In the genomic region with DNA sequence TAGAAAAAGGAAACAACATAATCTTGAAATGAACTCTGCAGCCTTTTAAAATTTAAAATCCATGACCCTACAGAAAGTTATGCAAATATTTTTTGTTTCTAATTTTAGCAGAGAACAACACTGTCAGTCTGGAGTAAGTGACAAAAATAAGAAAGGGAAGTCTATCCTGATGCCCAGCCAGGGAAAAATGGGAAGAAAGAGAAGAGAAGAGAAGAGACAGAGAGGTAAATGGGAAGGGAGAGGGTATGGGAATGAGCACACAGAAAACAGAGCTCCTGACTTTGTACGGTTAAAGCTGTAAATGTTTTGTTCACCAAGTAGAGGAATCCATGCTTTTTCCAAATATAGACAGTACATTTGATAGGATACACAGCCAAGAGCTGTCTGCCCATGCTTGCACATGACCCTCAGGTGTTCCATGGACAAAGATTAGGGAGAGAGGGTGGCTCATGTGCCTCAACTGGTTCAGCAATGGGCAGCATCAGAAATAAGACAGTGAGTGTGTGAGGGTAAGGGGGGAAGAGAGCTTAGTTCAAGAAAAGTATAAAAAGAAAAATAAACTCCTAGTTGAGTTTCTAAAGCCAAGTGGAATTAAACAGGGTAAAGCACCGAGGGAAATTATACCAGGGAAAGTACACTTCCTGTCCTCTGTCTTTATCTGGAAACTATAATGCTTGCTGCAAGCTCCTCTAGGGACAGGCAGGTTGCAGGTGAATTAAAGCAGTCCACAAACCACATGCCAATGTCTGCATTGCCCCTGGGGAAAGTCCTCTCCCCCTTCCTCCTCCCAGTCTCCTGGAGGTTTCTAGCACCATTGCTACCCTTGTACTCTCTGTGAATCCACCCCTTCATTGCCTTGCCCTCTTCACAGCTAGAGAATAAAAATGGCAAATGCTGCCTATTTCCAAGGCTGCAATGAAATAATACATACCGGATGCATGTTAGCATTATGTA, we compare ENCODE assay signal across 12 cellular contexts. TPM values are rescaled to one million over a fixed set of nuclear protein-coding genes. Genes with fewer than 3 reads are reported as not detected.
DNase-seq lines count a peak whose midpoint lies in the region; ATAC-seq, FAIRE-seq and TF ChIP-seq lines count a peak whose summit lies in the region.
"Had no signal": no experiment of that assay in that cellular context is flagged by ENCODE, and none has a peak within 500 bp of the region (broad histone marks: within the 10 kb centered on the region; RNA-seq: fewer than 3 reads in every experiment).

No MANE protein-coding gene starts in this region.

- WGBS in mesodermal cell (ENCODE audit: insufficient coverage in 2 of 2), 2 experiments, result 100% methylated on average over 1 to 2 of the region's 3 CpGs

- no peak for TF ChIP-seq CTCF in astrocyte (IDR thresholded peaks at IDR 0.05; ENCODE audit: insufficient read depth, low read depth, low read length)
- no peak for TF ChIP-seq CTCF in uterus (IDR thresholded peaks at IDR 0.05)
- TF ChIP-seq CTCF in GM23338 (conservative IDR thresholded peaks at IDR 0.05; ENCODE audit: low read depth in 2 of 2), result no peak

- no peaks in the 10 kb centered on the region for H3K9me3 Mint-ChIP-seq in activated naive CD8-positive, alpha-beta T cell (ENCODE audit: low read depth)
- H3K9me3 Mint-ChIP-seq in activated naive CD8-positive, alpha-beta T cell treated with anti-CD3 and anti-CD28 coated beads for 36 hours, result no peaks in the 10 kb centered on the region
- H3K9me3 Mint-ChIP-seq in astrocyte (ENCODE audit: unreplicated experiment), result no peaks in the 10 kb centered on the region
- H3K9me3 Mint-ChIP-seq in GM23338, result no peaks in the 10 kb centered on the region

- no peaks in the 10 kb centered on the region for H3F3A ChIP-seq in GM23338 (replicated peaks; ENCODE audit: low read depth)

- H3K9me2 ChIP-seq in GM23338 (ENCODE audit: insufficient read depth), result no peaks in the 10 kb centered on the region

- no peak overlapping the region for H3K27ac ChIP-seq in astrocyte (ENCODE audit: low read depth, low read length)
- H3K27ac ChIP-seq in mesodermal cell (ENCODE audit: low read depth, low read length, severe bottlenecking), result peak overlapping the region; percentile 26
- peak overlapping the region; percentile 59 to 75 for H3K27ac ChIP-seq in uterus
- H3K27ac ChIP-seq in GM23338 (ENCODE audit: low read depth), result no peak overlapping the region

- FAIRE-seq in astrocyte (lab: Jason Lieb, UNC), result no peak

- no peaks in the 10 kb centered on the region for H3K27me3 Mint-ChIP-seq in activated naive CD8-positive, alpha-beta T cell
- H3K27me3 Mint-ChIP-seq in activated naive CD8-positive, alpha-beta T cell treated with anti-CD3 and anti-CD28 coated beads for 36 hours, result no peaks in the 10 kb centered on the region
- H3K27me3 Mint-ChIP-seq in astrocyte (ENCODE audit: low read depth, unreplicated experiment), result no peaks in the 10 kb centered on the region
- no peaks in the 10 kb centered on the region for H3K27me3 Mint-ChIP-seq in GM23338 (ENCODE audit: insufficient read depth, low read depth, poor library complexity)

- H2AFZ ChIP-seq in astrocyte (ENCODE audit: low read depth, low read length), result no peak overlapping the region
- no peak overlapping the region for H2AFZ ChIP-seq in GM23338

- H3K36me3 ChIP-seq in astrocyte (ENCODE audit: insufficient read depth, low read length), result no peaks in the 10 kb centered on the region
- H3K36me3 ChIP-seq in mesodermal cell (ENCODE audit: control insufficient read depth, insufficient read depth, low read length), result no peaks in the 10 kb centered on the region
- no peaks in the 10 kb centered on the region for H3K36me3 ChIP-seq in uterus
- H3K36me3 ChIP-seq in GM23338 (ENCODE audit: insufficient read depth), result no peaks in the 10 kb centered on the region

- peaks cover 19% of the 10 kb centered on the region for H4K20me1 ChIP-seq in astrocyte (ENCODE audit: insufficient read depth, low read length)
- H4K20me1 ChIP-seq in GM23338 (replicated peaks; ENCODE audit: insufficient read depth), result no peaks in the 10 kb centered on the region

- no peak for DNase-seq in activated naive CD8-positive, alpha-beta T cell treated with anti-CD3 and anti-CD28 coated beads for 36 hours
- no peak for DNase-seq in astrocyte (ENCODE audit: low read depth)
- no peak for DNase-seq in uterus
- DNase-seq in pons (ENCODE audit: low spot score), result no peak
- no peak for DNase-seq in GM23338 (ENCODE audit: low spot score)
- DNase-seq: activated CD8-positive, alpha-beta memory T cell treated with anti-CD3 and anti-CD28 coated beads, Interleukin-2, amount 50 U/mL, for 4 hours; DMS 273 treated with DMSO at 0.1 percent for 48 hours; GOT3; NCI-H1105 treated with DMSO at 0.1 percent for 48 hours had no signal

- peak overlapping the region; percentile 18 for H3K27ac Mint-ChIP-seq in activated naive CD8-positive, alpha-beta T cell
- H3K27ac Mint-ChIP-seq in activated naive CD8-positive, alpha-beta T cell treated with anti-CD3 and anti-CD28 coated beads for 36 hours, result no peak overlapping the region
- no peak overlapping the region for H3K27ac Mint-ChIP-seq in astrocyte (ENCODE audit: unreplicated experiment)
- no peak overlapping the region for H3K27ac Mint-ChIP-seq in GM23338

- H3K27me3 ChIP-seq in astrocyte (ENCODE audit: insufficient read depth, low read length) (no peaks in the 10 kb centered on the region), uterus (no peaks in the 10 kb centered on the region), GM23338 (ENCODE audit: insufficient read depth) (no peaks in the 10 kb centered on the region)

- H3K4me3 ChIP-seq in astrocyte (ENCODE audit: insufficient read depth, low read depth, low read length) (no peak overlapping the region), mesodermal cell (ENCODE audit: extremely low read depth, insufficient read depth, low read length, poor library complexity, severe bottlenecking) (no peak overlapping the region), uterus (peak overlapping the region in 1 of 2 donors; percentile 23), GM23338 (no peak overlapping the region)

- no peak overlapping the region for H3K9ac ChIP-seq in astrocyte (ENCODE audit: low read length)

- H3K4me1 Mint-ChIP-seq in activated naive CD8-positive, alpha-beta T cell (ENCODE audit: low read depth), result peaks cover 63% of the 10 kb centered on the region
- peaks cover 50% of the 10 kb centered on the region for H3K4me1 Mint-ChIP-seq in activated naive CD8-positive, alpha-beta T cell treated with anti-CD3 and anti-CD28 coated beads for 36 hours
- H3K4me1 Mint-ChIP-seq in astrocyte (ENCODE audit: low read depth, unreplicated experiment) (peaks cover 11% of the 10 kb centered on the region), GM23338 (peaks cover 13% of the 10 kb centered on the region)

- H3K79me2 ChIP-seq in astrocyte (ENCODE audit: insufficient read depth, low read length) (peaks cover 41% of the 10 kb centered on the region), GM23338 (replicated peaks; ENCODE audit: insufficient read depth) (no peaks in the 10 kb centered on the region)

- peak overlapping the region; percentile 51 for H3K4me3 Mint-ChIP-seq in activated naive CD8-positive, alpha-beta T cell
- H3K4me3 Mint-ChIP-seq in activated naive CD8-positive, alpha-beta T cell treated with anti-CD3 and anti-CD28 coated beads for 36 hours, result no peak overlapping the region
- H3K4me3 Mint-ChIP-seq in astrocyte (ENCODE audit: unreplicated experiment) (no peak overlapping the region), GM23338 (no peak overlapping the region)

- TF ChIP-seq POLR2A in uterus (IDR thresholded peaks at IDR 0.05), result no peak

- H3K9me3 ChIP-seq in astrocyte (ENCODE audit: insufficient read depth, low read depth, low read length) (no peaks in the 10 kb centered on the region), mesodermal cell (ENCODE audit: control insufficient read depth, low read length) (no peaks in the 10 kb centered on the region), uterus (no peaks in the 10 kb centered on the region)

- peaks cover under 1% of the 10 kb centered on the region for H3K36me3 Mint-ChIP-seq in activated naive CD8-positive, alpha-beta T cell
- peaks cover 4% of the 10 kb centered on the region for H3K36me3 Mint-ChIP-seq in activated naive CD8-positive, alpha-beta T cell treated with anti-CD3 and anti-CD28 coated beads for 36 hours
- no peaks in the 10 kb centered on the region for H3K36me3 Mint-ChIP-seq in astrocyte (ENCODE audit: low read depth, unreplicated experiment)
- no peaks in the 10 kb centered on the region for H3K36me3 Mint-ChIP-seq in GM23338 (ENCODE audit: low read depth)

- ATAC-seq in HG03469 (IDR thresholded peaks at IDR 0.05; ENCODE audit: unreplicated experiment) (no peak), GM23338 (no peak; the same call in 2 of the 3 replicates)

- H3K4me1 ChIP-seq in astrocyte (ENCODE audit: insufficient read depth, low read length), result peaks cover 4% of the 10 kb centered on the region
- H3K4me1 ChIP-seq in mesodermal cell (ENCODE audit: control insufficient read depth, insufficient read depth, low read length, poor library complexity, severe bottlenecking), result peaks cover 14% of the 10 kb centered on the region
- H3K4me1 ChIP-seq in uterus, result no peaks in the 10 kb centered on the region
- peaks cover 4% of the 10 kb centered on the region for H3K4me1 ChIP-seq in GM23338 (ENCODE audit: insufficient read depth)

- H3K4me2 ChIP-seq in astrocyte (ENCODE audit: low read length) (peak overlapping the region; percentile 63), GM23338 (no peak overlapping the region)

- intact Hi-C loops in uterus (cut with DNase I; ENCODE audit: low total_unique reads), result no loop called here

TF ChIP-seq in GM23338, 12 proteins besides CTCF, POLR2A, EP300 and RAD21 (continues in another document):
- TF ChIP-seq, protein P1, sequence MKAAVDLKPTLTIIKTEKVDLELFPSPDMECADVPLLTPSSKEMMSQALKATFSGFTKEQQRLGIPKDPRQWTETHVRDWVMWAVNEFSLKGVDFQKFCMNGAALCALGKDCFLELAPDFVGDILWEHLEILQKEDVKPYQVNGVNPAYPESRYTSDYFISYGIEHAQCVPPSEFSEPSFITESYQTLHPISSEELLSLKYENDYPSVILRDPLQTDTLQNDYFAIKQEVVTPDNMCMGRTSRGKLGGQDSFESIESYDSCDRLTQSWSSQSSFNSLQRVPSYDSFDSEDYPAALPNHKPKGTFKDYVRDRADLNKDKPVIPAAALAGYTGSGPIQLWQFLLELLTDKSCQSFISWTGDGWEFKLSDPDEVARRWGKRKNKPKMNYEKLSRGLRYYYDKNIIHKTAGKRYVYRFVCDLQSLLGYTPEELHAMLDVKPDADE (IDR thresholded peaks at IDR 0.05), result no peak
- no peak for TF ChIP-seq EZH2phosphoT487 (IDR thresholded peaks at IDR 0.05; ENCODE audit: unreplicated experiment)

RNA-seq across cellular contexts. Expression of gene MAP3K5, which starts 30.0 kb away (rescaled TPM):
- total RNA-seq in activated naive CD8-positive, alpha-beta T cell treated with anti-CD3 and anti-CD28 coated beads for 36 hours, result 1 to 10 TPM; 3.5 to 3.9 TPM
- total RNA-seq in astrocyte (1.7 TPM in 2 replicates), uterus (10 to 100 TPM in 2 of 4 donors, 1 to 10 TPM in 2; 9.5 to 67.1 (median 15.4) TPM)
- 1.9 TPM for polyA plus RNA-seq in mesodermal cell (2013, experiment 1 of 2)
- 1.6 TPM for polyA plus RNA-seq in mesodermal cell (2013, experiment 2 of 2)
- total RNA-seq in GM23338 (2014; rRNA removed; shearing (Covaris generic)), result 2.8 and 2.9 TPM in 2 replicates
- polyA plus RNA-seq in GM23338 (2016; fragmentation: Nextera tagmentation; extraction: Ambion mirVana), result 0.76 and 0.78 TPM in 2 replicates

Comparison
In these comparisons a context has a peak if more than half of its experiments do, and no peak if none do; other contexts are left out.
1. H3K27ac ChIP-seq: peak in mesodermal cell (single experiment) and uterus (2 of 2); none in astrocyte (single experiment) and GM23338 (single experiment).